In the genomic region with DNA sequence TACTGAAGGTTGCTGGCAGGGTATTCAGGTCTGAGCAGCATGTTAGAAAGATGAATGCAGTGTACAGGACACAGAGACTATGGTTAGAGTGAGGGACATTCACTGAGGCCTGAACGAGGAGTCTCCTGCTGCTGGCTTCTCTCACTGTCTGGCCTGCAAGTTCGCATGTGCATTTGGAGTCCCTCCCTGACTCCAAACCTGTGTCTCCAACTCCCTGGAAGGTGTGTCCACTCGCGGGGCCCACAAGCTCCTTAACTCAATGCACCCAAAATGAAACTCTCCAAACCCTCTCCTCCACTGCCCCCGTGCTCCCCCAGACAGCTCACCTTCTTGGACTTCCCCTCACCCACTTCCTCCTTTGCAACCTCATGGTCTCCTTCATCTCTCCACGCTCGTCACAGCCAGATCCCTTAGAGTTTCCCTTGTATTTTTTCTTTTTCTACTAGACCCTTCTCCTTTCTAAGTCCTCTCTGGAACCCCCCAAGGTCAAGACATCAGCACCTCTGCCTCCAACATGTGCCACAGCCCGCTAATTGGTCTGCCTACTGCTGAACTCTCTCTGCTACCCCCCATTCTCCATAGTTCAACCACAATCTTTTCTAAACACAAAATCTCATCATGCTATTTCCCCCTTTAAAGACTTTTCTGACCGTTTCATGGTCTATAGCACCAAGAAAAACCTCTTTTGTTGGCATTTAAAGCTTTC, we compare ENCODE assay signal across 11 cellular contexts. TPM values are rescaled to one million over a fixed set of nuclear protein-coding genes. Genes with fewer than 3 reads are reported as not detected.
DNase-seq lines count a peak whose midpoint lies in the region; ATAC-seq, FAIRE-seq and TF ChIP-seq lines count a peak whose summit lies in the region.
"Had no signal": no experiment of that assay in that cellular context is flagged by ENCODE, and none has a peak within 500 bp of the region (broad histone marks: within the 10 kb centered on the region; RNA-seq: fewer than 3 reads in every experiment).

No MANE protein-coding gene starts in this region.

- no peaks in the 10 kb centered on the region for H3K4me1 ChIP-seq in Caco-2
- peaks cover 19% of the 10 kb centered on the region for H3K4me1 ChIP-seq in OCI-LY3 (ENCODE audit: low read length)
- H3K4me1 ChIP-seq in mucosa of descending colon (ENCODE audit: low read depth), result no peaks in the 10 kb centered on the region
- H3K4me1 ChIP-seq in MM.1S (ENCODE audit: low read length), result peaks cover 6% of the 10 kb centered on the region

- H3K27me3 ChIP-seq in Caco-2 (replicated peaks; ENCODE audit: control insufficient read depth, insufficient read depth, low read length) (no peaks in the 10 kb centered on the region), OCI-LY3 (ENCODE audit: low read depth, low read length) (peaks cover 24% of the 10 kb centered on the region), MM.1S (replicated peaks; ENCODE audit: insufficient read depth, low read length) (no peaks in the 10 kb centered on the region)
- H3K27me3 ChIP-seq: gastroesophageal sphincter had no signal

- no peak for DNase-seq in Caco-2
- DNase-seq in GM12892 (ENCODE audit: insufficient read length), result no peak
- DNase-seq in mucosa of descending colon, result no peak
- DNase-seq in MM.1S, result no peak
- no peak for DNase-seq in lower leg skin (ENCODE audit: low spot score in 2 of 2)
- DNase-seq: CD4-positive, alpha-beta T cell; islet precursor cell; MV-4-11 had no signal

- H3K9me2 ChIP-seq in MM.1S (replicated peaks; ENCODE audit: insufficient read depth, low read length), result no peaks in the 10 kb centered on the region

- H3K9me3 Mint-ChIP-seq in Caco-2 (ENCODE audit: unreplicated experiment), result no peaks in the 10 kb centered on the region
- H3K9me3 Mint-ChIP-seq: CD4-positive, alpha-beta T cell had no signal

- no peaks in the 10 kb centered on the region for H3K36me3 ChIP-seq in Caco-2 (ENCODE audit: control insufficient read depth, insufficient read depth, low read length)
- no peaks in the 10 kb centered on the region for H3K36me3 ChIP-seq in OCI-LY3 (replicated peaks; ENCODE audit: low read depth, low read length)
- H3K36me3 ChIP-seq in mucosa of descending colon (ENCODE audit: low read depth), result no peaks in the 10 kb centered on the region
- no peaks in the 10 kb centered on the region for H3K36me3 ChIP-seq in MM.1S (replicated peaks; ENCODE audit: insufficient read depth, low read length)
- H3K36me3 ChIP-seq: gastroesophageal sphincter had no signal

- CTCF ChIA-PET in Caco-2 (lab: Charles Lee), result no interaction called here

- H2AFZ ChIP-seq in OCI-LY3 (ENCODE audit: low read depth, low read length) (peak overlapping the region; percentile 98), MM.1S (ENCODE audit: low read length) (no peak overlapping the region)

- H3K4me3 Mint-ChIP-seq in Caco-2 (ENCODE audit: unreplicated experiment), result no peak overlapping the region
- H3K4me3 Mint-ChIP-seq: CD4-positive, alpha-beta T cell had no signal

- H3K27me3 Mint-ChIP-seq in Caco-2 (ENCODE audit: insufficient read depth, unreplicated experiment), result no peaks in the 10 kb centered on the region

- POLR2A ChIA-PET in Caco-2 (lab: Charles Lee), result no interaction called here

- peak overlapping the region; percentile 17 for H3K27ac Mint-ChIP-seq in Caco-2 (ENCODE audit: unreplicated experiment)
- H3K27ac Mint-ChIP-seq: CD4-positive, alpha-beta T cell had no signal

- intact Hi-C loops in Caco-2 (cut with micrococcal nuclease; ENCODE audit: unreplicated experiment) (no loop called here), mucosa of descending colon (cut with DNase I, micrococcal nuclease) (no loop called here), lower leg skin (cut with DNase I; ENCODE audit: low total_unique reads) (no loop called here)

- TF ChIP-seq POLR2A in GM12892 (IDR thresholded peaks at IDR 0.05; ENCODE audit: low read depth, low read length), result no peak
- no peak for TF ChIP-seq POLR2A in lower leg skin (IDR thresholded peaks at IDR 0.05)

- no peak overlapping the region for H3K4me3 ChIP-seq in Caco-2 (ENCODE audit: low read depth, low read length)
- no peak overlapping the region for H3K4me3 ChIP-seq in OCI-LY3 (ENCODE audit: low read length)
- no peak overlapping the region for H3K4me3 ChIP-seq in mucosa of descending colon
- no peak overlapping the region for H3K4me3 ChIP-seq in MM.1S (ENCODE audit: low read length)
- no peak overlapping the region for H3K4me3 ChIP-seq in lower leg skin (ENCODE audit: low read depth, poor library complexity, severe bottlenecking)
- H3K4me3 ChIP-seq: gastroesophageal sphincter had no signal

- peak overlapping the region; percentile 25 for H3K4me2 ChIP-seq in OCI-LY3 (ENCODE audit: low read length)
- no peak overlapping the region for H3K4me2 ChIP-seq in MM.1S (ENCODE audit: low read depth, low read length)

- H3K36me3 Mint-ChIP-seq in Caco-2 (ENCODE audit: insufficient read depth, unreplicated experiment), result no peaks in the 10 kb centered on the region

- TF ChIP-seq CTCF in Caco-2 (IDR thresholded peaks at IDR 0.05; ENCODE audit: insufficient read depth in 1 of 2, low read depth in 1 of 2, low read length in 1 of 2, severe bottlenecking in 1 of 2, unreplicated experiment in 1 of 2), result no peak
- TF ChIP-seq CTCF in OCI-LY3 (IDR thresholded peaks at IDR 0.05; ENCODE audit: low read depth, low read length), result no peak
- TF ChIP-seq CTCF in mucosa of descending colon (IDR thresholded peaks at IDR 0.05), result no peak
- TF ChIP-seq CTCF in MM.1S (IDR thresholded peaks at IDR 0.05; ENCODE audit: low read length), result no peak
- no peak for TF ChIP-seq CTCF in lower leg skin (IDR thresholded peaks at IDR 0.05)

- no TSS peak for BruUV-seq in Caco-2 (replicated peaks; lab: Mats Ljungman, UMichigan)

- 76 to 88% methylated on average over 9 of the region's 9 CpGs for WGBS in lower leg skin, 2 donors

- no peaks in the 10 kb centered on the region for H3K79me2 ChIP-seq in OCI-LY3 (ENCODE audit: low read length)
- no peaks in the 10 kb centered on the region for H3K79me2 ChIP-seq in MM.1S (ENCODE audit: low read length)

- ATAC-seq in mucosa of descending colon (peak; percentile 23), GM21717 (IDR thresholded peaks at IDR 0.05; ENCODE audit: unreplicated experiment) (no peak)
- ATAC-seq: gastroesophageal sphincter had no signal

- no peaks in the 10 kb centered on the region for H3K9me3 ChIP-seq in Caco-2
- H3K9me3 ChIP-seq in OCI-LY3 (ENCODE audit: insufficient read depth, low read length), result no peaks in the 10 kb centered on the region
- no peaks in the 10 kb centered on the region for H3K9me3 ChIP-seq in mucosa of descending colon
- no peaks in the 10 kb centered on the region for H3K9me3 ChIP-seq in MM.1S (replicated peaks; ENCODE audit: insufficient read depth, low read length)
- H3K9me3 ChIP-seq: gastroesophageal sphincter had no signal

- peaks cover 15% of the 10 kb centered on the region for H3K4me1 Mint-ChIP-seq in Caco-2 (ENCODE audit: low read depth, unreplicated experiment)

- no peaks in the 10 kb centered on the region for H4K20me1 ChIP-seq in OCI-LY3 (ENCODE audit: insufficient read depth, low read length)
- H4K20me1 ChIP-seq in MM.1S (ENCODE audit: insufficient read depth, low read length), result no peaks in the 10 kb centered on the region

- no peak overlapping the region for H3K9ac ChIP-seq in OCI-LY3 (ENCODE audit: low read length)
- H3K9ac ChIP-seq in MM.1S (ENCODE audit: low read length), result no peak overlapping the region

- no peaks in the 10 kb centered on the region for H3F3A ChIP-seq in MM.1S (ENCODE audit: insufficient read depth, low read length)

- no peak overlapping the region for H3K27ac ChIP-seq in OCI-LY3 (ENCODE audit: low read length)
- H3K27ac ChIP-seq in MM.1S (ENCODE audit: low read length), result no peak overlapping the region
- H3K27ac ChIP-seq: gastroesophageal sphincter had no signal

- FAIRE-seq in GM12892 (lab: Jason Lieb, UNC), result peak; percentile 36

RNA-seq across cellular contexts. Expression of gene HES1, which starts 58.3 kb away (rescaled TPM):
- total RNA-seq in Caco-2 (2022), result 123 and 128 TPM in 2 replicates
- 4.3 TPM for polyA plus RNA-seq in GM12892 (2012; ENCODE audit: missing spikeins)
- 100 to 1,000 TPM in 1 of 3 donors, 10 to 100 TPM in 2; 60.9 to 116 (median 99.0) TPM for total RNA-seq in mucosa of descending colon
- total RNA-seq in lower leg skin, result 100 to 1,000 TPM; 145 to 366 (median 315) TPM
